In the genomic region with DNA sequence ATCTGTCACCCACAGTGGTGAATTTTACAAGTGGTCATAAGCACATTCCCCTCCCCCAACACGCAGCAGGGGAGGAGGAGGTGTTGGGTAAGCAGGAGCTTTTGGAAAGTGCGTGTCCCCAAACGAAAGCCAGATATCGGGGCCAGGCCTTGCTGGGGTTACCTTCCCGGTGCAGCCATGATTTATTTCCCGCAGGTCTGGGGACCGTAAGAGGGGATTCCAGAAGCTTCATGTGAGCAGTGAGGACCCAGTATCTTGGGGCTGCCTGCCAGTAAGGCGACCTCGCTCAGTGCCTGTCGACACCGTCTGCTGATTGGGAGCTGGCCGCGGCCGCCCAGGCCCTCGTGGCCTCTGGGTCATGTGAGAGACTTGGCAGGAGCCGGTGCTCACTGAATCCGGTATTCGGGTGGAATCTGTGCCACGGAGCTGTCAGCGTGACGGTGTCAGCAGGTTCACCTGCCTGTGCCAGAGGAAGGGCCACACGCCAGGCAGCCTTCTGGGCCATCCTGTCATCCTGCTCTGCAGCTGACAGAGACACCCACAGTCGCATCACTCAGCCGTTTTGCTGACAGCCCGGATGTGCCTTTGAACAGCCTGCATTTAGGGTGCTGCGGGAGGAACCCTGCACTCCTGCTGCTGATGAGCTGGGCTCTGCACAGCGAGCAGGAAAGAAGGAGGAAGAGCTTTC, we compare ENCODE assay signal across 9 cellular contexts. TPM values are rescaled to one million over a fixed set of nuclear protein-coding genes. Genes with fewer than 3 reads are reported as not detected.
DNase-seq lines count a peak whose midpoint lies in the region; ATAC-seq, FAIRE-seq and TF ChIP-seq lines count a peak whose summit lies in the region.
"Had no signal": no experiment of that assay in that cellular context is flagged by ENCODE, and none has a peak within 500 bp of the region (broad histone marks: within the 10 kb centered on the region; RNA-seq: fewer than 3 reads in every experiment).

No MANE protein-coding gene starts in this region.

- no peak for TF ChIP-seq CTCF in Panc1 (IDR thresholded peaks at IDR 0.05)
- TF ChIP-seq CTCF in GM12878 (IDR thresholded peaks at IDR 0.05 in 2 of 3, conservative IDR thresholded peaks at IDR 0.05 in 1 of 3; ENCODE audit: control insufficient read depth in 2 of 3, extremely low read depth in 1 of 3, insufficient read depth in 1 of 3, low read depth in 3 of 3, low read length in 3 of 3), result no peak
- peak in 1 of 5 experiments; percentile 38 for TF ChIP-seq CTCF in gastrocnemius medialis (IDR thresholded peaks at IDR 0.05 in 4 of 5, conservative IDR thresholded peaks at IDR 0.05 in 1 of 5)

- H3K4me2 ChIP-seq in GM12878 (ENCODE audit: control insufficient read depth, insufficient read depth), result peak overlapping the region; percentile 66

- peak; percentile 85 for TF ChIP-seq POLR2A in GM12878 (IDR thresholded peaks at IDR 0.05; ENCODE audit: low read depth, low read length)
- TF ChIP-seq POLR2A in gastrocnemius medialis (IDR thresholded peaks at IDR 0.05), result peak; percentile 91 to 94

- no peak for FAIRE-seq in GM12878 (lab: Jason Lieb, UNC)
- FAIRE-seq: A204.1 had no signal

- H3K27me3 ChIP-seq in Panc1 (ENCODE audit: control insufficient read depth, insufficient read depth, low read length) (no peaks in the 10 kb centered on the region), GM12878 (replicated peaks in 1 of 2; ENCODE audit: control insufficient read depth in 2 of 2, insufficient read depth in 2 of 2, low read length in 1 of 2) (no peaks in the 10 kb centered on the region), iPS-15b (ENCODE audit: control insufficient read depth, insufficient read depth, low read length) (no peaks in the 10 kb centered on the region), gastrocnemius medialis (no peaks in the 10 kb centered on the region)

- no peaks in the 10 kb centered on the region for H3K9me3 ChIP-seq in Panc1 (ENCODE audit: control insufficient read depth, insufficient read depth, low read depth, low read length)
- H3K9me3 ChIP-seq in GM12878 (replicated peaks; ENCODE audit: control insufficient read depth, insufficient read depth, low read length), result no peaks in the 10 kb centered on the region
- H3K9me3 ChIP-seq in iPS-15b (ENCODE audit: control insufficient read depth, insufficient read depth, low read length), result no peaks in the 10 kb centered on the region
- no peaks in the 10 kb centered on the region for H3K9me3 ChIP-seq in gastrocnemius medialis

- CTCF ChIA-PET in Panc1 (lab: Charles Lee) (no interaction called here), GM12878 (lab: Yijun Ruan, JAX) (interaction anchor here (1.1 to 4.7 kb wide), 5 partner anchors 9 to 96 kb away, joined by 3 to 55 read pairs (median 8); no protein-coding TSS in a partner anchor)

- POLR2A ChIA-PET in Panc1 (lab: Charles Lee), result no interaction called here
- POLR2A ChIA-PET in GM12878 (lab: Charles Lee), result interaction anchor here (0.6 to 2.3 kb wide), 3 partner anchors 14 to 27 kb away, joined by 3 to 8 read pairs (median 4); no protein-coding TSS in a partner anchor

- no peak overlapping the region for H3K27ac ChIP-seq in Panc1 (ENCODE audit: low read length)
- peak overlapping the region; percentile 45 for H3K27ac ChIP-seq in GM12878 (ENCODE audit: control insufficient read depth, insufficient read depth)
- peak overlapping the region; percentile 93 to 100 (median 98) for H3K27ac ChIP-seq in gastrocnemius medialis

- no peak for TF ChIP-seq RAD21 in GM12878 (IDR thresholded peaks at IDR 0.05; ENCODE audit: insufficient read depth, low read depth, low read length)

- SMC1A ChIA-PET in GM12878 (lab: Charles Lee; ENCODE audit: uncharacterized antibody, unreplicated experiment), result interaction anchor here (0.5 to 5.1 kb wide), 9 partner anchors 12 to 193 kb away, joined by 3 to 43 read pairs (median 4); a partner anchor contains a TSS

- H3K9ac ChIP-seq in GM12878 (ENCODE audit: control insufficient read depth, insufficient read depth, low read length), result peak overlapping the region; percentile 41; the same call in 1 of the 2 replicates
- H3K9ac ChIP-seq in iPS-15b (ENCODE audit: low read depth, low read length), result peak overlapping the region; percentile 6

- no peaks in the 10 kb centered on the region for H4K20me1 ChIP-seq in GM12878 (ENCODE audit: control insufficient read depth, insufficient read depth)

- H3K4me3 ChIP-seq in Panc1 (ENCODE audit: low read depth in 2 of 2, low read length in 2 of 2) (peak overlapping the region in 1 of 2 experiments; percentile 20; a peak in 2 of 4 replicates), GM12878 (no peak overlapping the region), iPS-15b (ENCODE audit: low read depth, low read length) (peak overlapping the region; percentile 10), gastrocnemius medialis (peak overlapping the region; percentile 34 to 49 (median 44))

- BruUV-seq in Panc1 (replicated peaks; lab: Mats Ljungman, UMichigan), result no TSS peak
- BruUV-seq in GM12878 (replicated peaks; lab: Mats Ljungman, UMichigan), result no TSS peak

- 21% methylated on average over 27 of the region's 27 CpGs for WGBS in GM12878 (ENCODE audit: insufficient coverage, insufficient replicate concordance, low lambda C conversion rate, missing lambda C conversion rate)

- no peaks in the 10 kb centered on the region for H3K79me2 ChIP-seq in GM12878 (ENCODE audit: control insufficient read depth, insufficient read depth, low read length)

- peak; percentile 15 for DNase-seq in DMS153 (lab: John Stamatoyannopoulos, UW)
- no peak for DNase-seq in DMS153 treated with DMSO at 0.1 percent for 48 hours (lab: John Stamatoyannopoulos, UW; ENCODE audit: unreplicated experiment)
- no peak for DNase-seq in Panc1 (ENCODE audit: low read depth, low spot score)
- no peak for DNase-seq in GM12878 (ENCODE audit: low read depth, low spot score)
- peak; percentile 97 to 99 for DNase-seq in gastrocnemius medialis
- no peak for DNase-seq in HuH-7.5 (ENCODE audit: low spot score)

- intact Hi-C loops in Panc1 (cut with micrococcal nuclease; ENCODE audit: unreplicated experiment) (no loop called here), GM12878 (cut with micrococcal nuclease; ENCODE audit: unreplicated experiment) (loop anchor here (10.0 kb wide), 1 partner anchor 955 kb away; no protein-coding TSS in a partner anchor), gastrocnemius medialis (cut with DNase I; ENCODE audit: low total_unique reads) (loop anchor here (1.0 to 2.0 kb wide), 4 partner anchors 38 to 839 kb away; a partner anchor contains a TSS)

- RAD21 ChIA-PET in GM12878 (lab: Charles Lee; ENCODE audit: unreplicated experiment), result interaction anchor here (0.6 to 2.3 kb wide), 4 partner anchors 25 to 158 kb away, joined by 3 to 19 read pairs (median 6); no protein-coding TSS in a partner anchor

- no peak for TF ChIP-seq EP300 in GM12878 (IDR thresholded peaks at IDR 0.05; ENCODE audit: borderline replicate concordance in 1 of 2, control insufficient read depth in 1 of 2, low read depth in 2 of 2, low read length in 2 of 2)

- ATAC-seq in Panc1 (peak; percentile 58), GM12878 (no peak), gastrocnemius medialis (peak; percentile 59 to 63), GM21825 (IDR thresholded peaks at IDR 0.05; ENCODE audit: unreplicated experiment) (no peak)

- peak overlapping the region; percentile 61 for H2AFZ ChIP-seq in GM12878 (ENCODE audit: control insufficient read depth, low read depth, low read length)

- H3K4me1 ChIP-seq in Panc1 (ENCODE audit: control insufficient read depth, insufficient read depth, low read length), result no peaks in the 10 kb centered on the region
- peaks cover 30% of the 10 kb centered on the region for H3K4me1 ChIP-seq in GM12878 (ENCODE audit: control insufficient read depth, insufficient read depth, low read length)
- H3K4me1 ChIP-seq in iPS-15b (ENCODE audit: control insufficient read depth, insufficient read depth, low read length), result peaks cover 9% of the 10 kb centered on the region
- H3K4me1 ChIP-seq in gastrocnemius medialis, result peaks cover 29 to 48% of the 10 kb centered on the region in 2 donors

- in situ Hi-C loops in Panc1 (cut with HindIII; ENCODE audit: low pct_unique_long_range_greater_than_20kb, low sequenced_read_pairs), result no loop called here
- in situ Hi-C loops in GM12878 (cut with MboI), result no loop called here
- in situ Hi-C loops in gastrocnemius medialis (cut with MboI; ENCODE audit: low sequenced_read_pairs in 4 of 4), result loop anchor here in 2 of 4 donors (5.0 to 10.0 kb wide), 3 partner anchors 98 to 555 kb away; no protein-coding TSS in a partner anchor

- H3K36me3 ChIP-seq in Panc1 (ENCODE audit: control insufficient read depth, insufficient read depth, low read length) (no peaks in the 10 kb centered on the region), GM12878 (ENCODE audit: control insufficient read depth in 2 of 2, insufficient read depth in 2 of 2, low read length in 1 of 2) (no peaks in the 10 kb centered on the region), iPS-15b (ENCODE audit: control insufficient read depth, insufficient read depth, low read length) (no peaks in the 10 kb centered on the region), gastrocnemius medialis (no peaks in the 10 kb centered on the region)

RNA-seq across cellular contexts. Expression of a gene that starts 37.3 kb away (rescaled TPM):
- 90.4 TPM for total RNA-seq in Panc1 (2021; ENCODE audit: unreplicated experiment)
- polyA plus RNA-seq in Panc1 (2012; ENCODE audit: insufficient read length), result 138 TPM
- total RNA-seq in GM12878 (2013; cell fraction: nucleolus; rRNA removed), result 26.3 and 28.5 TPM in 2 replicates
- 255 and 282 TPM in 2 replicates for total RNA-seq in GM12878 (2014; rRNA removed)
- total RNA-seq in GM12878 (2014; rRNA removed; fragmentation: Illumina TruSeq; extraction: Trizol), result 318 and 349 TPM in 2 replicates
- 267 and 278 TPM in 2 replicates for total RNA-seq in GM12878 (2021)
- polyA plus RNA-seq in GM12878 (2011; ENCODE audit: low read depth), result 650 TPM
- 257 and 280 TPM in 2 replicates for polyA plus RNA-seq in GM12878 (2011; rRNA removed)
- 360 and 365 TPM in 2 replicates for polyA plus RNA-seq in GM12878 (2011; cell fraction: cytosol; rRNA removed)
- 136 and 154 TPM in 2 replicates for polyA plus RNA-seq in GM12878 (2011; cell fraction: nucleus; rRNA removed)
- 422 and 604 TPM in 2 replicates for polyA plus RNA-seq in GM12878 (2012)
- polyA plus RNA-seq in GM12878 (2014; fragmentation: Illumina TruSeq; extraction: Trizol), result 239 and 335 TPM in 2 replicates
- polyA plus RNA-seq in GM12878 (2014; fragmentation: Nextera tagmentation; extraction: Ambion mirVana), result 100 to 1,000 TPM; 108 to 229 TPM
- polyA plus RNA-seq in GM12878 (2014; rRNA removed), result 384 and 396 TPM in 2 replicates
- 100 to 1,000 TPM; 721 to 747 TPM for polyA plus RNA-seq in GM12878 (2016; fragmentation: Nextera tagmentation; extraction: Ambion mirVana)
- polyA minus RNA-seq in GM12878 (2011; rRNA and poly(A)+ RNA removed), result 62.5 and 68.0 TPM in 2 replicates
- polyA minus RNA-seq in GM12878 (2011; cell fraction: cytosol; rRNA and poly(A)+ RNA removed), result 22.1 and 25.8 TPM in 2 replicates
- 28.2 and 46.9 TPM in 2 replicates for polyA minus RNA-seq in GM12878 (2011; cell fraction: nucleus; rRNA and poly(A)+ RNA removed)
- total RNA-seq in gastrocnemius medialis, result 10 to 100 TPM; 20.5 to 50.5 (median 24.9) TPM

RNA-seq across cellular contexts. Expression of a gene that starts 37.6 kb away (rescaled TPM):
- total RNA-seq in Panc1 (2021; ENCODE audit: unreplicated experiment), result 20.8 TPM
- 17.3 TPM for polyA plus RNA-seq in Panc1 (2012; ENCODE audit: insufficient read length)
- 49.9 and 52.5 TPM in 2 replicates for total RNA-seq in GM12878 (2013; cell fraction: nucleolus; rRNA removed)
- 43.0 and 45.2 TPM in 2 replicates for total RNA-seq in GM12878 (2014; rRNA removed)
- 34.6 and 34.9 TPM in 2 replicates for total RNA-seq in GM12878 (2014; rRNA removed; fragmentation: Illumina TruSeq; extraction: Trizol)
- total RNA-seq in GM12878 (2021), result 31.7 and 33.0 TPM in 2 replicates
- 27.8 TPM for polyA plus RNA-seq in GM12878 (2011; ENCODE audit: low read depth)
- polyA plus RNA-seq in GM12878 (2011; rRNA removed), result 44.7 and 56.1 TPM in 2 replicates
- polyA plus RNA-seq in GM12878 (2011; cell fraction: cytosol; rRNA removed), result 31.6 and 31.8 TPM in 2 replicates
- polyA plus RNA-seq in GM12878 (2011; cell fraction: nucleus; rRNA removed), result 24.9 and 27.6 TPM in 2 replicates
- polyA plus RNA-seq in GM12878 (2012), result 30.4 and 32.4 TPM in 2 replicates
- 40.9 and 53.2 TPM in 2 replicates for polyA plus RNA-seq in GM12878 (2014; fragmentation: Illumina TruSeq; extraction: Trizol)
- 10 to 100 TPM in 1 of 2 experiments, 1 to 10 TPM in 1; 8.8 to 17.8 TPM for polyA plus RNA-seq in GM12878 (2014; fragmentation: Nextera tagmentation; extraction: Ambion mirVana)
- 36.3 and 37.2 TPM in 2 replicates for polyA plus RNA-seq in GM12878 (2014; rRNA removed)
- 10 to 100 TPM; 50.8 to 52.5 TPM for polyA plus RNA-seq in GM12878 (2016; fragmentation: Nextera tagmentation; extraction: Ambion mirVana)
- 22.4 and 26.1 TPM in 2 replicates for polyA minus RNA-seq in GM12878 (2011; rRNA and poly(A)+ RNA removed)
- 8.8 and 9.9 TPM in 2 replicates for polyA minus RNA-seq in GM12878 (2011; cell fraction: cytosol; rRNA and poly(A)+ RNA removed)
- polyA minus RNA-seq in GM12878 (2011; cell fraction: nucleus; rRNA and poly(A)+ RNA removed), result 15.4 and 21.9 TPM in 2 replicates
- 10 to 100 TPM; 12.3 to 19.9 (median 14.7) TPM for total RNA-seq in gastrocnemius medialis

Comparison
In these comparisons a context has a peak if more than half of its experiments do, and no peak if none do; other contexts are left out.
1. DNase-seq: peak in DMS153 (single experiment) and gastrocnemius medialis (2 of 2); none in DMS153 treated with DMSO at 0.1 percent for 48 hours (single experiment), Panc1 (single experiment), GM12878 (single experiment) and HuH-7.5 (single experiment).
2. ATAC-seq: peak in Panc1 (single experiment) and gastrocnemius medialis (2 of 2); none in GM12878 (single experiment) and GM21825 (single experiment).